27 cellular contexts compared by ENCODE assay signal in the genomic region with DNA sequence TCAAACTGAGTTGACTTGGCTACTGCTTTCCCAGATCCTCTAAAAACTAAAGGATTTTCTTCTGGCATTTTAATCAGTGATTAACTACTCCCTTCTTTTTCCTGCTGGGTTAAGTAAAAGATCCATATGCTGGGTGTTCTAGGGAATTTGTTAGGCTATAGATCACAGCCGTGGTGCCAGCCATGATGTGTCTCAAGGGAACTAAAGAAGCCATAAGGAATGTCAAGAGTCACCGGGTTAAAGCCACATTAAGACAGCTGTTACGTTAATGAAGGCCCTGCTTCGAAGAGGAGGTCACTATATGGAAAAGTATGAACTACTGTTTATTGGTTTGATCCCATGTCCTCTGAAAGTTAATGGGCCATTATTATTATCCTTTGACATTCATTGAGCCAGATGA.
"Had no signal": no experiment of that assay in that cellular context is flagged by ENCODE, and none has a peak within 500 bp of the region (broad histone marks: within the 10 kb centered on the region; RNA-seq: fewer than 3 reads in every experiment).

No MANE protein-coding gene starts in this region.

- H3K4me3 ChIP-seq: coronary artery, esophagus muscularis mucosa, lung, neural progenitor cell, psoas muscle, sigmoid colon, skin epidermis, spleen, testis, tibial artery, upper lobe of left lung had no signal

- H3K27ac ChIP-seq: coronary artery, esophagus muscularis mucosa, foreskin keratinocyte, neural progenitor cell, psoas muscle, sigmoid colon, skin epidermis, spleen, testis, tibial artery, upper lobe of left lung had no signal

- ATAC-seq: foreskin keratinocyte; left lobe of liver; natural killer cell treated with Interleukin-12 subunit alpha and Interleukin-12 subunit beta and Interleukin-15 and Interleukin-18, amount 100 ng/mL, for 72 hours; psoas muscle; right cardiac atrium; stimulated activated memory B cell treated with anti-CD40 and anti-IgM and Interleukin-4, amounts not matched to agents 10 μg/mL and 1 μg/mL and 100 μg/mL, for 72 hours; stimulated activated naive CD8-positive, alpha-beta T cell treated with anti-CD3 and anti-CD28 coated beads, Interleukin-15, Interleukin-2, amounts not matched to agents 100 U/mL and 50 U/mL, for 24 hours had no signal

- H3K4me1 ChIP-seq: esophagus muscularis mucosa, foreskin keratinocyte, psoas muscle, sigmoid colon, spleen, testis, tibial artery, upper lobe of left lung had no signal

- H3K27me3 ChIP-seq: neural progenitor cell, spleen, testis, tibial artery, upper lobe of left lung had no signal

- H3K9me3 ChIP-seq: esophagus muscularis mucosa, psoas muscle, sigmoid colon, spleen, testis, tibial artery, upper lobe of left lung had no signal

- DNase-seq: dermis blood vessel endothelial cell; effector memory CD4-positive, alpha-beta T cell; foreskin keratinocyte; glutamatergic neuron; hypothalamus; immature natural killer cell; islet precursor cell; kidney glomerular epithelial cell; naive B cell; psoas muscle; right cardiac atrium; sigmoid colon; spleen; stimulated activated CD4-positive, alpha-beta T cell treated with anti-CD3 and anti-CD28 coated beads, Interleukin-4, amount 100 ng/mL, for 4 hours; stimulated activated naive CD8-positive, alpha-beta T cell treated with anti-CD3 and anti-CD28 coated beads, Interleukin-15, Interleukin-2, amounts not matched to agents 100 U/mL and 50 U/mL, for 24 hours; substantia nigra; testis; tibial artery; upper lobe of left lung had no signal

- H3K36me3 ChIP-seq: esophagus muscularis mucosa, neural progenitor cell, sigmoid colon, spleen, tibial artery, upper lobe of left lung had no signal
